ENCODE assay signal across 25 cellular contexts in the genomic region with DNA sequence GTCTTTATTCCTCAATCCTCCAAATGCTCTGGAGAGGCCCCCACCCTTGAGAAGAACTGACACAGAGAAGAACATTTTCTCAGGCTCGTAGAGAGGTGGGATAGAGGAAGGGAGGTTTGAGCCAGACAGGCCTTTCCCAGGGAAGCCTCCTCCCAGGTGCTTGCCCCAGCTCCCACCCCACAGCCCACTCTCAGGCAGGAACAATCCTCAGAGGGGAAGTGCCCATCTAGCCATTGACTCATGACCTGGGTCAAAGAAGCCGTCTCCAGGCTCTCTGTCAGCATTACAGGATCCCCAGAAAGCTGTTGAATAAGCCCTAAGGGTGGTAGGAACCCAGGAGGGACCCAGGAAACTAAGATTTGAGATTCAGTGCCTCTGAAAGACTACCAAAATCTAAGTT. TPM values are rescaled to one million over a fixed set of nuclear protein-coding genes. Genes with fewer than 3 reads are reported as not detected.
"Had no signal": no experiment of that assay in that cellular context is flagged by ENCODE, and none has a peak within 500 bp of the region (broad histone marks: within the 10 kb centered on the region; RNA-seq: fewer than 3 reads in every experiment).

No MANE protein-coding gene starts in this region.

- FAIRE-seq: HepG2, RCC 7860 had no signal

- H3K36me3 ChIP-seq: SJSA1 had no signal

- H3K9ac ChIP-seq: KMS-11 had no signal

- H3K9me3 ChIP-seq: SJSA1 had no signal

- H3K4me3 ChIP-seq: SJSA1, SK-N-MC had no signal

- ATAC-seq: HepG2 had no signal

- H3K4me2 ChIP-seq: KMS-11 had no signal

- DNase-seq: IMR-90, Kasumi-1, MM.1S, NCI-H1092 treated with DMSO at 0.1 percent for 48 hours, NCI-H1436, NCI-H187, NCI-H2029, NCI-H2081 treated with DMSO at 0.1 percent for 48 hours, NCI-H2171, NCI-H226, NCI-H446, NCI-H510A, NCI-H524 treated with DMSO at 0.1 percent for 48 hours, NCI-H69, NCI-H774, Right ventricle myocardium superior, RPMI8226, SIG-M5 had no signal

- H3K27ac ChIP-seq: KMS-11, SJSA1, SK-N-MC had no signal

RNA-seq across cellular contexts. Expression of a gene that starts 3.8 kb away (rescaled TPM):
- total RNA-seq: HT1080, IMR-90, M059J, Right ventricle myocardium superior, SJSA1 had no signal
- polyA plus RNA-seq: IMR-90 had no signal

RNA-seq across cellular contexts. Expression of a gene that starts 14.9 kb away (rescaled TPM):
- total RNA-seq: HepG2, HT1080, IMR-90, SJSA1 had no signal
- polyA plus RNA-seq: HepG2, IMR-90 had no signal

RNA-seq across cellular contexts. Expression of a gene that starts 26.0 kb away (rescaled TPM):
- total RNA-seq: HepG2, HT1080, IMR-90, M059J, Right ventricle myocardium superior, SJSA1 had no signal
- polyA plus RNA-seq: HepG2, IMR-90 had no signal
